Comparison of ENCODE assay signal across 16 cellular contexts in genomic region chr4:150145090-150145949, GRCh38.
A peak's percentile ranks its signal among the peaks of the same experiment; 100 is the strongest.
DNase-seq lines count a peak whose midpoint lies in the region; ATAC-seq and TF ChIP-seq lines count a peak whose summit lies in the region.
"Had no signal": no experiment of that assay in that cellular context is flagged by ENCODE, and none has a peak within 500 bp of the region (broad histone marks: within the 10 kb centered on the region; RNA-seq: fewer than 3 reads in every experiment).

No MANE protein-coding gene starts in this region.

- peaks cover 42% of the 10 kb centered on the region for H3K79me2 ChIP-seq in osteoblast (ENCODE audit: insufficient read depth, low read length)

- in situ Hi-C loops in Panc1 (cut with HindIII; ENCODE audit: low pct_unique_long_range_greater_than_20kb, low sequenced_read_pairs) (no loop called here), G401 (cut with HindIII; ENCODE audit: low sequenced_read_pairs) (no loop called here)

- no peaks in the 10 kb centered on the region for H3K9me3 ChIP-seq in Panc1 (ENCODE audit: control insufficient read depth, insufficient read depth, low read depth, low read length)
- H3K9me3 ChIP-seq in osteoblast (ENCODE audit: low read depth, low read length), result no peaks in the 10 kb centered on the region
- H3K9me3 ChIP-seq: neutrophil, suprapubic skin had no signal

- peak overlapping the region; percentile 21 for H3K4me2 ChIP-seq in osteoblast (ENCODE audit: insufficient read depth, low read length)

- peak; percentile 23 for DNase-seq in H7
- DNase-seq in Panc1 (ENCODE audit: low read depth, low spot score), result no peak
- DNase-seq in fibroblast of mammary gland (ENCODE audit: low read depth), result no peak
- DNase-seq in osteoblast (ENCODE audit: insufficient read length, low spot score, missing footprints), result peak; percentile 52
- no peak for DNase-seq in retina
- no peak for DNase-seq in COR-L47 (lab: John Stamatoyannopoulos, UW)
- no peak for DNase-seq in G401 (ENCODE audit: low spot score)
- DNase-seq: activated CD4-positive, alpha-beta T cell treated with anti-CD3 and anti-CD28 coated beads for 4 hours; activated T-cell treated with anti-CD3 and anti-CD28 coated beads, Interleukin-2, amount 50 U/mL, for 24 hours; head of caudate nucleus; left ventricle myocardium superior; NCI-H1417; NCI-H446 treated with DMSO at 0.1 percent for 48 hours had no signal

- TF ChIP-seq CTCF in Panc1 (IDR thresholded peaks at IDR 0.05) (peak; percentile 27; the same call in 1 of the 2 replicates), fibroblast of mammary gland (conservative IDR thresholded peaks at IDR 0.05; ENCODE audit: control insufficient read depth, insufficient read depth, low read depth, low read length) (peak; percentile 43), osteoblast (IDR thresholded peaks at IDR 0.05; ENCODE audit: extremely low read depth, low read depth, low read length) (peak; percentile 39)

- peaks cover 8% of the 10 kb centered on the region for H3K4me1 ChIP-seq in Panc1 (ENCODE audit: control insufficient read depth, insufficient read depth, low read length)
- peaks cover 43% of the 10 kb centered on the region for H3K4me1 ChIP-seq in osteoblast (ENCODE audit: insufficient read depth, low read length)

- H2AFZ ChIP-seq in osteoblast (ENCODE audit: low read length), result no peak overlapping the region

- intact Hi-C loops in Panc1 (cut with micrococcal nuclease; ENCODE audit: unreplicated experiment), result no loop called here

- no peak overlapping the region for H3K27ac ChIP-seq in Panc1 (ENCODE audit: low read length)
- H3K27ac ChIP-seq in osteoblast (ENCODE audit: low read depth, low read length), result peak overlapping the region; percentile 15
- H3K27ac ChIP-seq: neutrophil, suprapubic skin had no signal

- POLR2A ChIA-PET in Panc1 (lab: Charles Lee), result no interaction called here

- no TSS peak for BruUV-seq in Panc1 (replicated peaks; lab: Mats Ljungman, UMichigan)

- H3K27me3 ChIP-seq in H7 (ENCODE audit: control insufficient read depth, insufficient read depth, low read length), result no peaks in the 10 kb centered on the region
- H3K27me3 ChIP-seq in Panc1 (ENCODE audit: control insufficient read depth, insufficient read depth, low read length), result no peaks in the 10 kb centered on the region
- H3K27me3 ChIP-seq in osteoblast (ENCODE audit: insufficient read depth, low read length), result no peaks in the 10 kb centered on the region
- H3K27me3 ChIP-seq: neutrophil, suprapubic skin had no signal

- H3K36me3 ChIP-seq in H7 (replicated peaks; ENCODE audit: control insufficient read depth, insufficient read depth, low read length) (no peaks in the 10 kb centered on the region), Panc1 (ENCODE audit: control insufficient read depth, insufficient read depth, low read length) (no peaks in the 10 kb centered on the region), osteoblast (ENCODE audit: insufficient read depth, low read length) (no peaks in the 10 kb centered on the region)
- H3K36me3 ChIP-seq: neutrophil, suprapubic skin had no signal

- H3K4me3 ChIP-seq in H7 (ENCODE audit: insufficient read depth, low read depth, low read length), result no peak overlapping the region
- no peak overlapping the region for H3K4me3 ChIP-seq in Panc1 (ENCODE audit: low read depth in 2 of 2, low read length in 2 of 2)
- no peak overlapping the region for H3K4me3 ChIP-seq in fibroblast of mammary gland (ENCODE audit: control insufficient read depth, low read depth, low read length)
- no peak overlapping the region for H3K4me3 ChIP-seq in osteoblast (ENCODE audit: insufficient read depth, low read length)
- H3K4me3 ChIP-seq: suprapubic skin had no signal

- no peaks in the 10 kb centered on the region for H4K20me1 ChIP-seq in osteoblast (ENCODE audit: insufficient read depth, low read length)

- CTCF ChIA-PET in Panc1 (lab: Charles Lee), result no interaction called here

- ATAC-seq in Panc1 (0 out of 2 replicates have a peak, but pooled peaks have one; percentile 63), HG02870 (IDR thresholded peaks at IDR 0.05; ENCODE audit: unreplicated experiment) (no peak)
- ATAC-seq: left ventricle myocardium superior had no signal

Comparison
In these comparisons a context has a peak if more than half of its experiments do, and no peak if none do; other contexts are left out.
1. DNase-seq: peak in H7 (single experiment) and osteoblast (single experiment); none in Panc1 (single experiment), fibroblast of mammary gland (single experiment), retina (single experiment), COR-L47 (single experiment) and G401 (single experiment).
2. Peak in every context shown above with its lines, with median percentiles within 50 percentile points of each other: CTCF ChIP-seq.